In genomic region chr3:59575113-59576001, GRCh38 we compare ENCODE assay signal across 8 cellular contexts.
DNase-seq lines count a peak whose midpoint lies in the region; ATAC-seq and TF ChIP-seq lines count a peak whose summit lies in the region.

No MANE protein-coding gene starts in this region.

- peaks cover 4% of the 10 kb centered on the region for H3K27me3 Mint-ChIP-seq in nephron progenitor cell (ENCODE audit: low read depth, poor library complexity)

- no peaks in the 10 kb centered on the region for H3K79me2 ChIP-seq in fibroblast of lung (ENCODE audit: control insufficient read depth, insufficient read depth, low read length)

- TF ChIP-seq CTCF in fibroblast of lung (conservative IDR thresholded peaks at IDR 0.05 in 1 of 2, IDR thresholded peaks at IDR 0.05 in 1 of 2; ENCODE audit: low read depth in 1 of 2, low read length in 2 of 2) = peak; percentile 95 to 98
- peak; percentile 97 for TF ChIP-seq CTCF in nephron progenitor cell (IDR thresholded peaks at IDR 0.05)

- no peaks in the 10 kb centered on the region for H3K36me3 Mint-ChIP-seq in nephron progenitor cell (ENCODE audit: low read depth)

- H3K27me3 ChIP-seq in fibroblast of lung (ENCODE audit: control insufficient read depth, insufficient read depth, low read length) = no peaks in the 10 kb centered on the region

- no peak overlapping the region for H2AFZ ChIP-seq in fibroblast of lung (ENCODE audit: low read length)

- ATAC-seq in GM21447 (IDR thresholded peaks at IDR 0.05; ENCODE audit: unreplicated experiment) = peak; percentile 81

- H3K4me3 Mint-ChIP-seq in nephron progenitor cell = no peak overlapping the region

- H4K20me1 ChIP-seq in fibroblast of lung (ENCODE audit: control insufficient read depth, extremely low read depth, insufficient read depth, low read length) = no peaks in the 10 kb centered on the region

- no peak overlapping the region for H3K4me3 ChIP-seq in Jurkat, Clone E6-1 (ENCODE audit: low read length)
- no peak overlapping the region for H3K4me3 ChIP-seq in fibroblast of lung (replicated peaks in 1 of 4; ENCODE audit: control extremely low read depth in 1 of 4, insufficient read depth in 1 of 4, low read depth in 3 of 4, low read length in 4 of 4)

- H3K27ac ChIP-seq in fibroblast of lung (ENCODE audit: insufficient read depth, low read length) = no peak overlapping the region

- no peaks in the 10 kb centered on the region for H3K4me1 ChIP-seq in fibroblast of lung (ENCODE audit: control insufficient read depth, extremely low read depth, insufficient read depth, low read length)

- H3K36me3 ChIP-seq in fibroblast of lung (ENCODE audit: control insufficient read depth, insufficient read depth, low read length) = no peaks in the 10 kb centered on the region

- DNase-seq in D341Med (ENCODE audit: low spot score) (peak; percentile 84), OCI-M1 (lab: John Stamatoyannopoulos, UW) (peak; percentile 86), activated T-cell treated with anti-CD3 and anti-CD28 coated beads for 48 hours (ENCODE audit: low read depth) (peak; percentile 77), fibroblast of lung (ENCODE audit: low read depth in 2 of 2) (peak; percentile 59 to 77), nephron progenitor cell (peak; percentile 92)
- DNase-seq in Jurkat, Clone E6-1 (ENCODE audit: low read depth, low spot score) = peak; percentile 80
- DNase-seq in stimulated activated naive CD4-positive, alpha-beta T cell treated with Interleukin-2 at 50 U/mL for 16 hours (lab: John Stamatoyannopoulos, UW) = peak; percentile 78

- H3K9me3 ChIP-seq in fibroblast of lung (ENCODE audit: control insufficient read depth, insufficient read depth, low read depth, low read length) = no peaks in the 10 kb centered on the region

- no peak overlapping the region for H3K9ac ChIP-seq in fibroblast of lung (ENCODE audit: insufficient read depth, low read length)

- no peak overlapping the region for H3K27ac Mint-ChIP-seq in nephron progenitor cell

- H3K4me2 ChIP-seq in fibroblast of lung (ENCODE audit: extremely low read depth, insufficient read depth, low read length) = no peak overlapping the region

- H3K9me3 Mint-ChIP-seq in nephron progenitor cell = no peaks in the 10 kb centered on the region

- H3K4me1 Mint-ChIP-seq in nephron progenitor cell = peaks cover 8% of the 10 kb centered on the region
